Comparison of ENCODE assay signal across 18 cellular contexts in genomic region chr17:74473294-74473693, GRCh38. TPM values are rescaled to one million over a fixed set of nuclear protein-coding genes. Genes with fewer than 3 reads are reported as not detected.
A peak's percentile ranks its signal among the peaks of the same experiment; 100 is the strongest.
DNase-seq lines count a peak whose midpoint lies in the region; ATAC-seq and TF ChIP-seq lines count a peak whose summit lies in the region.
"Had no signal": no experiment of that assay in that cellular context is flagged by ENCODE, and none has a peak within 500 bp of the region (broad histone marks: within the 10 kb centered on the region; RNA-seq: fewer than 3 reads in every experiment).

No MANE protein-coding gene starts in this region.

- H3K4me3 Mint-ChIP-seq in CD4-positive, alpha-beta memory T cell = peak overlapping the region in 7 of 8 donors; percentile 59 to 85 (median 69)
- H3K4me3 Mint-ChIP-seq in activated T-helper 1 cell treated with anti-CD3 and anti-CD28 coated beads, Interleukin-12 subunit alpha, Interleukin-12 subunit beta, Interleukin-2, Interleukin-4 antibody, amounts not matched to agents 30 ng/mL and 10 ng/mL and 1 ng/mL, durations not matched to agents 14 hours and 24 hours and 36 hours = peak overlapping the region; percentile 53
- H3K4me3 Mint-ChIP-seq in naive thymus-derived CD4-positive, alpha-beta T cell = peak overlapping the region in 8 of 10 donors; percentile 37 to 74 (median 58)
- no peak overlapping the region for H3K4me3 Mint-ChIP-seq in nephron progenitor cell

- H3K4me1 Mint-ChIP-seq in CD4-positive, alpha-beta memory T cell = peaks cover 49 to 86% (median 64%) of the 10 kb centered on the region in 4 donors
- H3K4me1 Mint-ChIP-seq in activated T-helper 1 cell treated with anti-CD3 and anti-CD28 coated beads, Interleukin-12 subunit alpha, Interleukin-12 subunit beta, Interleukin-2, Interleukin-4 antibody, amounts not matched to agents 30 ng/mL and 10 ng/mL and 1 ng/mL, durations not matched to agents 14 hours and 24 hours and 36 hours (ENCODE audit: low read depth) = peaks cover 65% of the 10 kb centered on the region
- peaks cover 20 to 70% (median 57%) of the 10 kb centered on the region in 7 donors for H3K4me1 Mint-ChIP-seq in naive thymus-derived CD4-positive, alpha-beta T cell
- H3K4me1 Mint-ChIP-seq in nephron progenitor cell = no peaks in the 10 kb centered on the region

- H3K79me2 ChIP-seq in hepatocyte = no peaks in the 10 kb centered on the region

- H3K27ac Mint-ChIP-seq in CD4-positive, alpha-beta memory T cell = peak overlapping the region in 6 of 7 donors; percentile 35 to 91 (median 58)
- peak overlapping the region; percentile 16 for H3K27ac Mint-ChIP-seq in activated T-helper 1 cell treated with anti-CD3 and anti-CD28 coated beads, Interleukin-12 subunit alpha, Interleukin-12 subunit beta, Interleukin-2, Interleukin-4 antibody, amounts not matched to agents 30 ng/mL and 10 ng/mL and 1 ng/mL, durations not matched to agents 14 hours and 24 hours and 36 hours
- H3K27ac Mint-ChIP-seq in naive thymus-derived CD4-positive, alpha-beta T cell = peak overlapping the region in 4 of 9 donors; percentile 21 to 79 (median 59)
- no peak overlapping the region for H3K27ac Mint-ChIP-seq in nephron progenitor cell

- ATAC-seq in naive thymus-derived CD4-positive, alpha-beta T cell = no peak
- no peak for ATAC-seq in HG02759 (IDR thresholded peaks at IDR 0.05; ENCODE audit: unreplicated experiment)
- ATAC-seq: HCT116 had no signal

- H3K36me3 Mint-ChIP-seq in CD4-positive, alpha-beta memory T cell = peaks cover 55 to 66% of the 10 kb centered on the region in 2 donors
- peaks cover 62% of the 10 kb centered on the region for H3K36me3 Mint-ChIP-seq in activated T-helper 1 cell treated with anti-CD3 and anti-CD28 coated beads, Interleukin-12 subunit alpha, Interleukin-12 subunit beta, Interleukin-2, Interleukin-4 antibody, amounts not matched to agents 30 ng/mL and 10 ng/mL and 1 ng/mL, durations not matched to agents 14 hours and 24 hours and 36 hours (ENCODE audit: low read depth)
- peaks cover 0 to 76% (median 21%) of the 10 kb centered on the region in 5 donors for H3K36me3 Mint-ChIP-seq in naive thymus-derived CD4-positive, alpha-beta T cell
- no peaks in the 10 kb centered on the region for H3K36me3 Mint-ChIP-seq in nephron progenitor cell (ENCODE audit: low read depth)

- no peak overlapping the region for H2AFZ ChIP-seq in hepatocyte

- 84% methylated on average over 8 of the region's 8 CpGs for WGBS in hepatocyte (ENCODE audit: low lambda C conversion rate, missing lambda C conversion rate)

- TF ChIP-seq CTCF in nephron progenitor cell (IDR thresholded peaks at IDR 0.05) (no peak), hepatocyte (IDR thresholded peaks at IDR 0.05; ENCODE audit: poor library complexity) (no peak)

- peak overlapping the region in 10 of 11 experiments; percentile 0 to 79 (median 60); a peak in 12 of 22 replicates for H3K4me2 ChIP-seq in BLaER1 treated with 17β-estradiol and CSF1 and Interleukin-3, amounts not matched to agents 10 nM and 100 nM
- H3K4me2 ChIP-seq in hepatocyte = no peak overlapping the region

- H3K9me3 ChIP-seq in BLaER1 treated with 17β-estradiol and CSF1 and Interleukin-3, amounts not matched to agents 10 nM and 100 nM (replicated peaks in 1 of 11) = peaks cover 14 to 25% (median 20%) of the 10 kb centered on the region in 11 experiments
- H3K9me3 ChIP-seq in CD4-positive, alpha-beta memory T cell (ENCODE audit: control insufficient read depth in 1 of 2, low read length in 2 of 2) = peaks cover 0 to 4% of the 10 kb centered on the region in 2 donors
- peaks cover 0 to 10% (median 6%) of the 10 kb centered on the region in 3 experiments for H3K9me3 ChIP-seq in naive thymus-derived CD4-positive, alpha-beta T cell (ENCODE audit: control insufficient read depth in 2 of 3, low read length in 3 of 3)
- peaks cover 4% of the 10 kb centered on the region for H3K9me3 ChIP-seq in hepatocyte (ENCODE audit: low read depth)
- H3K9me3 ChIP-seq: BE2C had no signal

- CTCF ChIA-PET in CD4-positive, alpha-beta memory T cell (lab: Charles Lee; ENCODE audit: partially characterized antibody) = interaction anchor here (1.8 kb wide), 1 partner anchor 16 kb away, joined by 9 read pairs; no protein-coding TSS in a partner anchor
- CTCF ChIA-PET in naive thymus-derived CD4-positive, alpha-beta T cell (lab: Charles Lee) = interaction anchor here (0.9 to 1.0 kb wide), 2 partner anchors 13 to 16 kb away, joined by 3 to 5 read pairs; no protein-coding TSS in a partner anchor

- no peaks in the 10 kb centered on the region for H3K27me3 Mint-ChIP-seq in CD4-positive, alpha-beta memory T cell
- no peaks in the 10 kb centered on the region for H3K27me3 Mint-ChIP-seq in activated T-helper 1 cell treated with anti-CD3 and anti-CD28 coated beads, Interleukin-12 subunit alpha, Interleukin-12 subunit beta, Interleukin-2, Interleukin-4 antibody, amounts not matched to agents 30 ng/mL and 10 ng/mL and 1 ng/mL, durations not matched to agents 14 hours and 24 hours and 36 hours (ENCODE audit: insufficient read depth)
- H3K27me3 Mint-ChIP-seq in naive thymus-derived CD4-positive, alpha-beta T cell = no peaks in the 10 kb centered on the region
- H3K27me3 Mint-ChIP-seq in nephron progenitor cell (ENCODE audit: low read depth, poor library complexity) = peaks cover 56% of the 10 kb centered on the region
- H3K27me3 Mint-ChIP-seq: IgD-negative memory B cell had no signal

- no peak overlapping the region for H3K4me3 ChIP-seq in BLaER1 treated with 17β-estradiol and CSF1 and Interleukin-3, amounts not matched to agents 10 nM and 100 nM
- H3K4me3 ChIP-seq in CD4-positive, alpha-beta memory T cell (ENCODE audit: low read length in 2 of 2) = no peak overlapping the region
- H3K4me3 ChIP-seq in naive thymus-derived CD4-positive, alpha-beta T cell (ENCODE audit: low read length) = no peak overlapping the region
- H3K4me3 ChIP-seq in hepatocyte = no peak overlapping the region

- DNase-seq in CD4-positive, alpha-beta memory T cell = no peak
- no peak for DNase-seq in activated T-helper 1 cell treated with anti-CD3 and anti-CD28 coated beads, Interleukin-12 subunit alpha, Interleukin-12 subunit beta, Interleukin-2, Interleukin-4 antibody, amounts not matched to agents 30 ng/mL and 10 ng/mL and 1 ng/mL, durations not matched to agents 14 hours and 24 hours and 36 hours (ENCODE audit: low spot score)
- DNase-seq in naive thymus-derived CD4-positive, alpha-beta T cell = no peak
- DNase-seq in NCI-H1436 treated with DMSO at 0.1 percent for 48 hours (lab: John Stamatoyannopoulos, UW) = no peak
- no peak for DNase-seq in nephron progenitor cell
- DNase-seq in hepatocyte (ENCODE audit: low spot score) = no peak
- DNase-seq: BE2C, COR-L47, DMS153, MV-4-11, NCI-H146, NCI-H226 had no signal

- POLR2A ChIA-PET in CD4-positive, alpha-beta memory T cell (lab: Charles Lee; ENCODE audit: partially characterized antibody) = interaction anchor here (1.0 to 1.6 kb wide), 2 partner anchors 13 to 15 kb away, joined by 3 to 6 read pairs; no protein-coding TSS in a partner anchor
- POLR2A ChIA-PET in naive thymus-derived CD4-positive, alpha-beta T cell (lab: Charles Lee) = no interaction called here

- H3K9me2 ChIP-seq in hepatocyte (replicated peaks; ENCODE audit: insufficient read depth) = no peaks in the 10 kb centered on the region

- no peak overlapping the region; a peak in 1 of 22 replicates for H3K27ac ChIP-seq in BLaER1 treated with 17β-estradiol and CSF1 and Interleukin-3, amounts not matched to agents 10 nM and 100 nM
- H3K27ac ChIP-seq in CD4-positive, alpha-beta memory T cell (ENCODE audit: low read depth, low read length) = no peak overlapping the region
- no peak overlapping the region for H3K27ac ChIP-seq in naive thymus-derived CD4-positive, alpha-beta T cell (ENCODE audit: low read depth, low read length)
- no peak overlapping the region for H3K27ac ChIP-seq in hepatocyte

- H3K9ac ChIP-seq in BLaER1 treated with 17β-estradiol and CSF1 and Interleukin-3, amounts not matched to agents 10 nM and 100 nM = no peak overlapping the region; a peak in 1 of 22 replicates

- H3K4me1 ChIP-seq in BLaER1 treated with 17β-estradiol and CSF1 and Interleukin-3, amounts not matched to agents 10 nM and 100 nM = peaks cover 29 to 61% (median 34%) of the 10 kb centered on the region in 10 experiments
- H3K4me1 ChIP-seq in CD4-positive, alpha-beta memory T cell (ENCODE audit: insufficient read depth, low read length) = peaks cover 71% of the 10 kb centered on the region
- H3K4me1 ChIP-seq in naive thymus-derived CD4-positive, alpha-beta T cell (ENCODE audit: control insufficient read depth in 2 of 2, insufficient read depth in 2 of 2, low read length in 2 of 2) = peaks cover 22 to 77% of the 10 kb centered on the region in 2 donors
- H3K4me1 ChIP-seq in hepatocyte (ENCODE audit: insufficient read depth) = no peaks in the 10 kb centered on the region
- H3K4me1 ChIP-seq: BE2C had no signal

- peaks cover 0 to 79% (median 0%) of the 10 kb centered on the region in 11 experiments; a peak in 10 of 22 replicates for H3K36me3 ChIP-seq in BLaER1 treated with 17β-estradiol and CSF1 and Interleukin-3, amounts not matched to agents 10 nM and 100 nM
- H3K36me3 ChIP-seq in CD4-positive, alpha-beta memory T cell (ENCODE audit: insufficient read depth, low read length) = no peaks in the 10 kb centered on the region
- H3K36me3 ChIP-seq in naive thymus-derived CD4-positive, alpha-beta T cell (ENCODE audit: control insufficient read depth in 2 of 3, insufficient read depth in 3 of 3, low read length in 3 of 3) = peaks cover 0 to 4% (median 3%) of the 10 kb centered on the region in 3 experiments
- no peaks in the 10 kb centered on the region for H3K36me3 ChIP-seq in hepatocyte (replicated peaks; ENCODE audit: insufficient read depth, low read depth)
- H3K36me3 ChIP-seq: BE2C had no signal

- H4K20me1 ChIP-seq in BLaER1 treated with 17β-estradiol and CSF1 and Interleukin-3, amounts not matched to agents 10 nM and 100 nM = peaks cover 0 to 46% (median 0%) of the 10 kb centered on the region in 11 experiments; a peak in 4 of 22 replicates
- no peaks in the 10 kb centered on the region for H4K20me1 ChIP-seq in hepatocyte (ENCODE audit: insufficient read depth, poor library complexity, severe bottlenecking)

- H3K27me3 ChIP-seq in BLaER1 treated with 17β-estradiol and CSF1 and Interleukin-3, amounts not matched to agents 10 nM and 100 nM = peaks cover 0 to 10% (median 1%) of the 10 kb centered on the region in 11 experiments; a peak in 8 of 22 replicates
- H3K27me3 ChIP-seq in CD4-positive, alpha-beta memory T cell (ENCODE audit: insufficient read depth, low read length) = no peaks in the 10 kb centered on the region
- no peaks in the 10 kb centered on the region for H3K27me3 ChIP-seq in naive thymus-derived CD4-positive, alpha-beta T cell (ENCODE audit: control insufficient read depth in 2 of 2, insufficient read depth in 2 of 2, low read length in 2 of 2)
- H3K27me3 ChIP-seq in hepatocyte = no peaks in the 10 kb centered on the region

- H3K9me3 Mint-ChIP-seq in CD4-positive, alpha-beta memory T cell = peaks cover 0 to 19% (median 10%) of the 10 kb centered on the region in 8 donors
- peaks cover 16% of the 10 kb centered on the region for H3K9me3 Mint-ChIP-seq in activated T-helper 1 cell treated with anti-CD3 and anti-CD28 coated beads, Interleukin-12 subunit alpha, Interleukin-12 subunit beta, Interleukin-2, Interleukin-4 antibody, amounts not matched to agents 30 ng/mL and 10 ng/mL and 1 ng/mL, durations not matched to agents 14 hours and 24 hours and 36 hours
- H3K9me3 Mint-ChIP-seq in naive thymus-derived CD4-positive, alpha-beta T cell = peaks cover 0 to 28% (median 8%) of the 10 kb centered on the region in 11 donors
- H3K9me3 Mint-ChIP-seq in nephron progenitor cell = peaks cover 20% of the 10 kb centered on the region

- intact Hi-C loops in CD4-positive, alpha-beta memory T cell (cut with micrococcal nuclease) = no loop called here
- intact Hi-C loops in activated T-helper 1 cell treated with anti-CD3 and anti-CD28 coated beads, Interleukin-12 subunit alpha, Interleukin-12 subunit beta, Interleukin-2, Interleukin-4 antibody, amounts not matched to agents 30 ng/mL and 10 ng/mL and 1 ng/mL, durations not matched to agents 14 hours and 24 hours and 36 hours (cut with micrococcal nuclease) = loop anchor here (10.0 kb wide), 1 partner anchor 262 kb away; the partner anchor contains the start of gene RAB37
- intact Hi-C loops in naive thymus-derived CD4-positive, alpha-beta T cell (cut with micrococcal nuclease) = no loop called here

RNA-seq across cellular contexts. Expression of gene CD300A, which starts 6.9 kb away (rescaled TPM):
- 10 to 100 TPM; 27.6 to 28.8 TPM for total RNA-seq in CD4-positive, alpha-beta memory T cell
- 10 to 100 TPM; 38.7 to 51.4 TPM for polyA plus RNA-seq in CD4-positive, alpha-beta memory T cell
- 9.8 and 10.4 TPM in 2 replicates for total RNA-seq in activated T-helper 1 cell treated with anti-CD3 and anti-CD28 coated beads, Interleukin-12 subunit alpha, Interleukin-12 subunit beta, Interleukin-2, Interleukin-4 antibody, amounts not matched to agents 30 ng/mL and 10 ng/mL and 1 ng/mL, durations not matched to agents 14 hours and 24 hours and 36 hours
- 10 to 100 TPM in 2 of 5 experiments, 1 to 10 TPM in 3; 5.0 to 52.4 (median 6.8) TPM for total RNA-seq in naive thymus-derived CD4-positive, alpha-beta T cell
- polyA plus RNA-seq in naive thymus-derived CD4-positive, alpha-beta T cell = 1 to 10 TPM; 5.8 to 9.5 TPM
- 0.20 and 1.1 TPM in 2 replicates for total RNA-seq in hepatocyte
- 0.22 and 0.47 TPM in 2 replicates for polyA plus RNA-seq in hepatocyte
- total RNA-seq: HT1080 had no signal
- polyA plus RNA-seq: AG04450 had no signal

RNA-seq across cellular contexts. Expression of gene GPRC5C, which starts 41.4 kb away (rescaled TPM):
- not detected for total RNA-seq in CD4-positive, alpha-beta memory T cell
- not detected for polyA plus RNA-seq in CD4-positive, alpha-beta memory T cell
- total RNA-seq in activated T-helper 1 cell treated with anti-CD3 and anti-CD28 coated beads, Interleukin-12 subunit alpha, Interleukin-12 subunit beta, Interleukin-2, Interleukin-4 antibody, amounts not matched to agents 30 ng/mL and 10 ng/mL and 1 ng/mL, durations not matched to agents 14 hours and 24 hours and 36 hours = 0.86 TPM in 1 of 2 replicates, not detected in the other
- total RNA-seq in naive thymus-derived CD4-positive, alpha-beta T cell = 1 to 10 TPM in 1 of 5 experiments, under 1 TPM in 2, not detected in 2; 0.13 to 1.9 (median 0.29) TPM
- polyA plus RNA-seq in naive thymus-derived CD4-positive, alpha-beta T cell = not detected
- 150 and 159 TPM in 2 replicates for total RNA-seq in hepatocyte
- polyA plus RNA-seq in hepatocyte = 233 and 237 TPM in 2 replicates
- total RNA-seq: HT1080 had no signal

RNA-seq across cellular contexts. Expression of gene CD300LB, which starts 58.0 kb away (rescaled TPM):
- under 1 TPM; 0.17 to 0.19 TPM for total RNA-seq in CD4-positive, alpha-beta memory T cell
- not detected for polyA plus RNA-seq in CD4-positive, alpha-beta memory T cell
- not detected in 2 replicates for total RNA-seq in activated T-helper 1 cell treated with anti-CD3 and anti-CD28 coated beads, Interleukin-12 subunit alpha, Interleukin-12 subunit beta, Interleukin-2, Interleukin-4 antibody, amounts not matched to agents 30 ng/mL and 10 ng/mL and 1 ng/mL, durations not matched to agents 14 hours and 24 hours and 36 hours
- total RNA-seq in naive thymus-derived CD4-positive, alpha-beta T cell = 10 to 100 TPM in 1 of 5 experiments, 1 to 10 TPM in 1, under 1 TPM in 2, not detected in 1; 0.27 to 23.9 (median 2.0) TPM
- not detected for polyA plus RNA-seq in naive thymus-derived CD4-positive, alpha-beta T cell
- not detected in 2 replicates for total RNA-seq in hepatocyte
- not detected in 2 replicates for polyA plus RNA-seq in hepatocyte
- total RNA-seq: HT1080 had no signal
- polyA plus RNA-seq: AG04450, IgD-negative memory B cell had no signal

Comparison
In these comparisons a context has a peak if more than half of its experiments do, and no peak if none do; other contexts are left out.
1. RNA of gene GPRC5C, which starts 41.4 kb away (total RNA-seq): 150 to 159 TPM in hepatocyte; not detected in CD4-positive, alpha-beta memory T cell, 0.86 TPM in activated T-helper 1 cell treated with anti-CD3 and anti-CD28 coated beads, Interleukin-12 subunit alpha, Interleukin-12 subunit beta, Interleukin-2, Interleukin-4 antibody, amounts not matched to agents 30 ng/mL and 10 ng/mL and 1 ng/mL, durations not matched to agents 14 hours and 24 hours and 36 hours and 0.13 to 1.9 TPM in naive thymus-derived CD4-positive, alpha-beta T cell; every median in the first group is over 10 times any median in the second.